ENCODE assay signal across 14 cellular contexts in the genomic region with DNA sequence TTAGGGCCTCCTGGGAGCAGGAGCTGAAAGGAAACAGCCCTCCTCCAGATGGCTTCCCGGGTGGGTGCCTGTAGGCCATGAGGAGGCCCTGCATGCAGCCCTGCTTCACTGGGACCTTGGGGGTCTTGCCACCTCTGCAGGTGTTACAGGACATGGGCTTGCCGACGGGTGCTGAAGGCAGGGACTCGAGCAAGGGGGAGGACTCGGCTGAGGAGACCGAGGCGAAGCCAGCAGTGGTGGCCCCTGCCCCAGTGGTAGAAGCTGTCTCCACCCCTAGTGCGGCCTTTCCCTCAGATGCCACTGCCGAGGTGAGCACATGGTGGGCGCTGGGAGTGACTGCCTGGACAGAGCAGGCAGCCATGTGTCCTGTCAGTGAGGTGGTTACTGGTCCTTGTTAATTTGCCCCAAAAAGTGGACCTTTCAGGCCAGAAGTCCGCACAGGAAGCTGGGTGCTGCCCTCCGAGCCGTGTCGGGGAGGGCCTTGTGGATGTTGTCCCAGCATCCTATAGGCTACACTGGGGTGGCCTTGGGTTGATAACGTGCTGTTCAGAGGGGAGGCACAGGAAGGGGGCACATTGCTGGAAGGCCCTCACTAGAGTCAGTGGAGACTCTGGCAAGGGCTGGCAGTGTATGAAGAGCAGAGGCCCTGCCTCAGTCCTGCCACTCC.
"Had no signal": no experiment of that assay in that cellular context is flagged by ENCODE, and none has a peak within 500 bp of the region (broad histone marks: within the 10 kb centered on the region; RNA-seq: fewer than 3 reads in every experiment).

No MANE protein-coding gene starts in this region.

- H3K36me3 ChIP-seq: ovary had no signal

- FAIRE-seq: astrocyte, colon, endothelial cell of umbilical vein had no signal

- DNase-seq: activated CD4-positive, alpha-beta T cell treated with anti-CD3 and anti-CD28 coated beads, Interleukin-2, amount 50 U/mL, for 48 hours; activated CD4-positive, CD25-positive, alpha-beta regulatory T cell treated with anti-CD3 and anti-CD28 coated beads, Interleukin-2, amount 50 U/mL, for 72 hours; foreskin melanocyte; naive thymus-derived CD8-positive, alpha-beta T cell; ovary; stimulated activated CD4-positive, alpha-beta T cell treated with anti-CD3 and anti-CD28 coated beads, Interleukin-4, amount 100 ng/mL, for 24 hours; stimulated activated naive CD8-positive, alpha-beta T cell treated with anti-CD3 and anti-CD28 coated beads, Interleukin-15, amount 100 ng/mL, for 72 hours; testis; upper lobe of right lung had no signal

- H3K27ac Mint-ChIP-seq: T-helper 2 cell treated with Interferon-gamma antibody and Interleukin-4, amounts not matched to agents 5 μg/mL and 100 μg/mL, for 36 hours had no signal

- H3K9me3 Mint-ChIP-seq: naive thymus-derived CD8-positive, alpha-beta T cell; stimulated activated naive CD8-positive, alpha-beta T cell treated with anti-CD3 and anti-CD28 coated beads, Interleukin-15, amount 100 ng/mL, for 72 hours; T-helper 2 cell treated with Interferon-gamma antibody and Interleukin-4, amounts not matched to agents 5 μg/mL and 100 μg/mL, for 36 hours had no signal

- ATAC-seq: naive thymus-derived CD8-positive, alpha-beta T cell; stimulated activated naive CD8-positive, alpha-beta T cell treated with anti-CD3 and anti-CD28 coated beads, Interleukin-15, amount 100 ng/mL, for 72 hours; upper lobe of right lung had no signal

- H3K27me3 ChIP-seq: cardiac muscle cell, ovary, testis, upper lobe of right lung had no signal

- H3K4me3 Mint-ChIP-seq: stimulated activated naive CD8-positive, alpha-beta T cell treated with anti-CD3 and anti-CD28 coated beads, Interleukin-15, amount 100 ng/mL, for 72 hours; T-helper 2 cell treated with Interferon-gamma antibody and Interleukin-4, amounts not matched to agents 5 μg/mL and 100 μg/mL, for 36 hours had no signal

- H3K9me3 ChIP-seq: ovary, testis, upper lobe of right lung had no signal

- H3K4me1 Mint-ChIP-seq: stimulated activated naive CD8-positive, alpha-beta T cell treated with anti-CD3 and anti-CD28 coated beads, Interleukin-15, amount 100 ng/mL, for 72 hours had no signal

- H3K27ac ChIP-seq: cardiac muscle cell, ovary, testis, upper lobe of right lung had no signal

- H3K4me1 ChIP-seq: upper lobe of right lung had no signal

- H3K27me3 Mint-ChIP-seq: naive thymus-derived CD8-positive, alpha-beta T cell; stimulated activated naive CD8-positive, alpha-beta T cell treated with anti-CD3 and anti-CD28 coated beads, Interleukin-15, amount 100 ng/mL, for 72 hours had no signal

- H3K4me3 ChIP-seq: cardiac muscle cell, ovary, testis, upper lobe of right lung had no signal
